Comparison of ENCODE assay signal across 1 cellular context in genomic region chr14:47676301-47676617, GRCh38.
TF ChIP-seq lines count a peak whose summit lies in the region.

No MANE protein-coding gene starts in this region.

TF ChIP-seq in HepG2, 621 proteins besides CTCF, POLR2A, EP300 and RAD21 (continued from another document):
- TF ChIP-seq ZNF512 (CRISPR knock-in tag; IDR thresholded peaks at IDR 0.05) (no peak), RBAK (CRISPR knock-in tag; IDR thresholded peaks at IDR 0.05) (no peak)
TF ChIP-seq in HepG2: peak in this region for 0.
